Comparison of ENCODE assay signal across 16 cellular contexts in genomic region chr5:150503386-150503785, GRCh38. TPM values are rescaled to one million over a fixed set of nuclear protein-coding genes. Genes with fewer than 3 reads are reported as not detected.
A peak's percentile ranks its signal among the peaks of the same experiment; 100 is the strongest.
DNase-seq lines count a peak whose midpoint lies in the region; ATAC-seq and TF ChIP-seq lines count a peak whose summit lies in the region.
"Had no signal": no experiment of that assay in that cellular context is flagged by ENCODE, and none has a peak within 500 bp of the region (broad histone marks: within the 10 kb centered on the region; RNA-seq: fewer than 3 reads in every experiment).

No MANE protein-coding gene starts in this region.

- WGBS in gastroesophageal sphincter (ENCODE audit: low coverage in 1 of 2), 2 donors = 79 to 87% methylated on average over 3 to 4 of the region's 4 CpGs
- 69 to 80% (median 73%) methylated on average over 4 of the region's 4 CpGs for WGBS in psoas muscle, 3 donors
- 74 to 78% methylated on average over 4 of the region's 4 CpGs for WGBS in tibial nerve, 2 donors

- no peak for ATAC-seq in gastroesophageal sphincter
- no peak for ATAC-seq in psoas muscle
- ATAC-seq: naive thymus-derived CD4-positive, alpha-beta T cell had no signal

- H3K79me2 ChIP-seq in Karpas-422 (ENCODE audit: low read length) = no peaks in the 10 kb centered on the region

- H3K27me3 ChIP-seq in gastroesophageal sphincter = no peaks in the 10 kb centered on the region
- no peaks in the 10 kb centered on the region for H3K27me3 ChIP-seq in psoas muscle (ENCODE audit: insufficient read depth in 3 of 3, low read length in 2 of 3)
- H3K27me3 ChIP-seq in tibial nerve = no peaks in the 10 kb centered on the region
- no peaks in the 10 kb centered on the region for H3K27me3 ChIP-seq in Karpas-422 (ENCODE audit: low read length)

- H3K9me2 ChIP-seq in Karpas-422 (replicated peaks; ENCODE audit: insufficient read depth, low read length) = no peaks in the 10 kb centered on the region

- no peak overlapping the region for H2AFZ ChIP-seq in Karpas-422 (ENCODE audit: low read length)

- DNase-seq in psoas muscle (no peak), tibial nerve (ENCODE audit: low spot score in 2 of 2) (no peak), DMS53 treated with DMSO at 0.1 percent for 48 hours (lab: John Stamatoyannopoulos, UW; ENCODE audit: unreplicated experiment) (no peak), Karpas-422 (no peak)
- DNase-seq in stimulated activated CD8-positive, alpha-beta memory T cell treated with anti-CD3 and anti-CD28 coated beads, Interleukin-4, amount 100 ng/mL, for 48 hours = no peak
- DNase-seq: activated gamma-delta T cell treated with Interleukin-2 at 50 U/mL for 16 hours; DMS153; naive thymus-derived CD4-positive, alpha-beta T cell; NCI-H1436 treated with DMSO at 0.1 percent for 48 hours; NCI-H446 treated with DMSO at 0.1 percent for 48 hours; stimulated activated CD4-positive, alpha-beta T cell treated with anti-CD3 and anti-CD28 coated beads, Interleukin-4, amount 100 ng/mL, for 24 hours had no signal

- H3K27ac ChIP-seq in gastroesophageal sphincter = peak overlapping the region in 3 of 4 donors; percentile 34 to 73 (median 50)
- peak overlapping the region; percentile 86 for H3K27ac ChIP-seq in psoas muscle
- peak overlapping the region; percentile 55 to 91 (median 72) for H3K27ac ChIP-seq in tibial nerve
- no peak overlapping the region for H3K27ac ChIP-seq in Karpas-422 (ENCODE audit: low read length)
- H3K27ac ChIP-seq: HL-60, KMS-11, VCaP had no signal

- H3K4me2 ChIP-seq in Karpas-422 (ENCODE audit: low read depth, low read length, poor library complexity, severe bottlenecking) = no peak overlapping the region
- H3K4me2 ChIP-seq: KMS-11 had no signal

- peaks cover 89% of the 10 kb centered on the region for H3K4me1 Mint-ChIP-seq in brain
- H3K4me1 Mint-ChIP-seq: naive thymus-derived CD4-positive, alpha-beta T cell had no signal

- H3K27me3 Mint-ChIP-seq in brain = no peaks in the 10 kb centered on the region
- H3K27me3 Mint-ChIP-seq: naive thymus-derived CD4-positive, alpha-beta T cell had no signal

- H3K36me3 ChIP-seq in gastroesophageal sphincter (no peaks in the 10 kb centered on the region), psoas muscle (ENCODE audit: insufficient read depth in 1 of 2, low read depth in 1 of 2) (no peaks in the 10 kb centered on the region), tibial nerve (no peaks in the 10 kb centered on the region), Karpas-422 (ENCODE audit: insufficient read depth, low read length) (no peaks in the 10 kb centered on the region)

- H4K20me1 ChIP-seq in Karpas-422 (ENCODE audit: insufficient read depth, low read depth, low read length) = peaks cover 56% of the 10 kb centered on the region

- no peak overlapping the region for H3K4me3 ChIP-seq in gastroesophageal sphincter
- no peak overlapping the region for H3K4me3 ChIP-seq in psoas muscle
- H3K4me3 ChIP-seq in tibial nerve = no peak overlapping the region
- no peak overlapping the region for H3K4me3 ChIP-seq in Karpas-422 (ENCODE audit: low read length)

- H3K9me3 Mint-ChIP-seq in brain = no peaks in the 10 kb centered on the region
- H3K9me3 Mint-ChIP-seq: naive thymus-derived CD4-positive, alpha-beta T cell had no signal

- TF ChIP-seq EP300 in gastroesophageal sphincter (IDR thresholded peaks at IDR 0.05) (no peak), tibial nerve (IDR thresholded peaks at IDR 0.05) (no peak)

- H3K36me3 Mint-ChIP-seq in brain = no peaks in the 10 kb centered on the region
- H3K36me3 Mint-ChIP-seq: naive thymus-derived CD4-positive, alpha-beta T cell had no signal

- no peak overlapping the region for H3K9ac ChIP-seq in Karpas-422 (ENCODE audit: low read length)
- H3K9ac ChIP-seq: KMS-11 had no signal

- TF ChIP-seq CTCF in brain (conservative IDR thresholded peaks at IDR 0.05) = no peak
- TF ChIP-seq CTCF in gastroesophageal sphincter (IDR thresholded peaks at IDR 0.05) = no peak
- no peak for TF ChIP-seq CTCF in psoas muscle (IDR thresholded peaks at IDR 0.05)
- no peak for TF ChIP-seq CTCF in tibial nerve (IDR thresholded peaks at IDR 0.05)

- intact Hi-C loops in psoas muscle (cut with DNase I) = no loop called here

- no peak for TF ChIP-seq POLR2A in gastroesophageal sphincter (IDR thresholded peaks at IDR 0.05)
- no peak for TF ChIP-seq POLR2A in tibial nerve (IDR thresholded peaks at IDR 0.05)

- peak overlapping the region in 4 of 5 experiments; percentile 55 to 88 (median 68) for H3K27ac Mint-ChIP-seq in brain
- H3K27ac Mint-ChIP-seq: naive thymus-derived CD4-positive, alpha-beta T cell had no signal

- no peak overlapping the region for H3K4me3 Mint-ChIP-seq in brain
- H3K4me3 Mint-ChIP-seq: naive thymus-derived CD4-positive, alpha-beta T cell had no signal

- H3K9me3 ChIP-seq in gastroesophageal sphincter (no peaks in the 10 kb centered on the region), psoas muscle (no peaks in the 10 kb centered on the region), tibial nerve (no peaks in the 10 kb centered on the region), Karpas-422 (ENCODE audit: low read length) (no peaks in the 10 kb centered on the region)

- H3K4me1 ChIP-seq in gastroesophageal sphincter = peaks cover 12 to 100% (median 80%) of the 10 kb centered on the region in 3 donors
- peaks cover 99% of the 10 kb centered on the region for H3K4me1 ChIP-seq in psoas muscle
- H3K4me1 ChIP-seq in tibial nerve = peaks cover 3 to 100% (median 95%) of the 10 kb centered on the region in 4 donors
- no peaks in the 10 kb centered on the region for H3K4me1 ChIP-seq in Karpas-422 (ENCODE audit: low read length)

RNA-seq across cellular contexts. Expression of gene NDST1, which starts 4.5 kb away (rescaled TPM):
- 40.0 TPM for polyA plus RNA-seq in brain (ENCODE audit: insufficient read depth, low read depth, low replicate concordance)
- 100 to 1,000 TPM in 1 of 4 donors, 10 to 100 TPM in 3; 58.3 to 146 (median 72.1) TPM for total RNA-seq in gastroesophageal sphincter
- 10 to 100 TPM; 30.1 to 40.2 (median 36.6) TPM for total RNA-seq in psoas muscle
- 10 to 100 TPM; 11.0 to 22.5 (median 13.2) TPM for polyA plus RNA-seq in psoas muscle
- 100 to 1,000 TPM in 2 of 4 donors, 10 to 100 TPM in 2; 53.2 to 137 (median 104) TPM for total RNA-seq in tibial nerve
- 8.4 and 20.9 TPM in 2 replicates for total RNA-seq in Karpas-422 (2014; rRNA removed; shearing (Covaris generic); ENCODE audit: low replicate concordance)

RNA-seq across cellular contexts. Expression of gene RPS14, which starts 53.8 kb away (rescaled TPM):
- polyA plus RNA-seq in brain (ENCODE audit: insufficient read depth, low read depth, low replicate concordance) (2,096 TPM), psoas muscle (1,000 to 10,000 TPM; 1,999 to 3,049 (median 2,406) TPM)
- total RNA-seq in gastroesophageal sphincter (1,000 to 10,000 TPM; 1,275 to 3,828 (median 2,502) TPM), psoas muscle (1,000 to 10,000 TPM in 3 of 4 donors, 100 to 1,000 TPM in 1; 977 to 1,443 (median 1,285) TPM), tibial nerve (1,000 to 10,000 TPM; 2,328 to 3,623 (median 2,710) TPM)
- total RNA-seq in Karpas-422 (2014; rRNA removed; shearing (Covaris generic); ENCODE audit: low replicate concordance) = 3,040 and 3,750 TPM in 2 replicates
